ENCODE assay signal across 8 cellular contexts in the genomic region with DNA sequence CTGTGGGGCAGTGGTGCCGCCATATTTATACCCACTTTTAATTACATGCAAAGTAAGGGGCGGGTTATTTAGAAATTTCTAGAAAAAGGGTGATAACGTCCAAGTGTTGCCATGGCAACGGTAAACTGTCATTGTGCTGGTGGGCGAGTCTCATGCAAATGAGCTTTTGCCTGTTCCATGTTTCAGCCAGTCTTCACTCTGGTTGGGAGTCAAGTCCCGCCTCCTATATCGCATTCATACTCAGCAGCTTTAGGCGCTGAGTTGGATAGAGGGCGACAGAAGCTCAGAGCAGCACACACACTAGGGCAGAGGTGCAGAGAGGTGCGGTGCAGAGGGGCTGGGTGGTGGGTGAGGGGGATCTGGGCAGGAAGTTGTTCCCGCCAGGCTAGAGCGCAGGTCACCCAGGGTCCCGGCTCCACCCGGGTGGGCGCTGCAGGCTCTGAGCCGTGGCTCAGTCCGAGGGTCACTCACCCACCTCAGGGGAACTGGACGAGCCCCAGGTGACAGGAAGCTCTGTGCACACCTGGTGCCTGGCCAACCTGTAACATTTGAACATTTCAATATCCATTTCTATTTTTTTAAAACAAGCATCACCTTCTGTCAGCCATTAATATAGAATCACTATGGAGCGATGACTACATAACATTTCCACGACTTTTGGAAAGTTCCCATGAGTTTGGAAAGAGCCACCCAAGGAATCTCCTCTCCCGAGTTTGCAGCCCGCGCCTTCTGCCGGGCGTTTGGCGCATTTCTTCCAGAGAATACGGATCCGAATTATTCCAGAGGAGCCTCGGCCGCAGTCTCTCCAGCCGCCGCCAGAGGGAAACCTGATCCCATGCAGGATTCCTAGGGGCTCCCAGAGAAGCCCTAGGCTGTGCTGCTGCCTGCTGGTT.
DNase-seq lines count a peak whose midpoint lies in the region; ATAC-seq, FAIRE-seq and TF ChIP-seq lines count a peak whose summit lies in the region.

No MANE protein-coding gene starts in this region.

- H3K4me1 ChIP-seq in BE2C (no peaks in the 10 kb centered on the region; the same call in 1 of the 2 replicates), HepG2 (ENCODE audit: insufficient read depth, low read length) (no peaks in the 10 kb centered on the region), upper lobe of left lung (no peaks in the 10 kb centered on the region)

- CTCF ChIA-PET in HEK293T (lab: Yijun Ruan, JAX) (interaction anchor here (1.8 to 1.9 kb wide), 2 partner anchors 11 to 13 kb away, joined by 6 to 9 read pairs; no protein-coding TSS in a partner anchor), HepG2 (lab: Yijun Ruan, JAX; ENCODE audit: low intra/inter-chr PET ratio, low total read pairs) (interaction anchor here (1.0 to 3.9 kb wide), 3 partner anchors 9 to 12 kb away, joined by 3 to 43 read pairs (median 4); no protein-coding TSS in a partner anchor)

- TF ChIP-seq RAD21 in HepG2 (CRISPR knock-in tag; IDR thresholded peaks at IDR 0.05) = peak; percentile 54

- TF ChIP-seq POLR2A in HepG2 (IDR thresholded peaks at IDR 0.05; ENCODE audit: insufficient read depth in 1 of 2, low read depth in 2 of 2, low read length in 2 of 2) (no peak), upper lobe of left lung (IDR thresholded peaks at IDR 0.05) (no peak)

- H3K4me3 ChIP-seq in BE2C (ENCODE audit: low read depth, low read length) = no peak overlapping the region
- no peak overlapping the region for H3K4me3 ChIP-seq in HepG2 (replicated peaks in 1 of 3; ENCODE audit: insufficient read depth in 1 of 3, low read depth in 2 of 3, low read length in 3 of 3)
- H3K4me3 ChIP-seq in upper lobe of left lung = no peak overlapping the region

- H3K36me3 ChIP-seq in BE2C (no peaks in the 10 kb centered on the region), HepG2 (replicated peaks in 1 of 2; ENCODE audit: control insufficient read depth in 1 of 2, insufficient read depth in 2 of 2, low read length in 2 of 2) (no peaks in the 10 kb centered on the region), upper lobe of left lung (no peaks in the 10 kb centered on the region)

- no peaks in the 10 kb centered on the region; the same call in 1 of the 2 replicates for H4K20me1 ChIP-seq in HepG2 (ENCODE audit: insufficient read depth, low read length)

- peak; percentile 67 for FAIRE-seq in HepG2 (lab: Jason Lieb, UNC)

- H3K27me3 ChIP-seq in BE2C (peaks cover 40% of the 10 kb centered on the region), HepG2 (ENCODE audit: control insufficient read depth in 1 of 2, insufficient read depth in 2 of 2, low read length in 2 of 2) (peaks cover 0 to 2% of the 10 kb centered on the region in 2 experiments; a peak in 1 of 5 replicates), upper lobe of left lung (peaks cover 0 to 8% (median 0%) of the 10 kb centered on the region in 4 donors)

- peaks cover 2% of the 10 kb centered on the region for H3K4me1 Mint-ChIP-seq in T-helper 17 cell

- no peak overlapping the region for H3K27ac ChIP-seq in HepG2 (ENCODE audit: extremely low read length, insufficient read depth, low read length)
- no peak overlapping the region for H3K27ac ChIP-seq in upper lobe of left lung

- no peaks in the 10 kb centered on the region for H3K79me2 ChIP-seq in HepG2 (ENCODE audit: insufficient read depth, low read length)

- no peak overlapping the region for H3K4me3 Mint-ChIP-seq in T-helper 17 cell

- ATAC-seq in HepG2 = peak; percentile 97
- peak; percentile 72 to 89 for ATAC-seq in upper lobe of left lung (ENCODE audit: low FRiP score in 2 of 2)
- ATAC-seq in T-helper 17 cell = no peak

- BruUV-seq in HepG2 (replicated peaks; lab: Mats Ljungman, UMichigan) = no TSS peak

- in situ Hi-C loops in HepG2 (cut with HindIII; ENCODE audit: extremely low pct_ligation_motif_present, low pct_unique_long_range_greater_than_20kb) = no loop called here

- no peak overlapping the region for H2AFZ ChIP-seq in HepG2 (ENCODE audit: low read length)

- POLR2A ChIA-PET in HEK293T (lab: Yijun Ruan, JAX) = no interaction called here
- POLR2A ChIA-PET in HepG2 (lab: Yijun Ruan, JAX) = no interaction called here

- peaks cover 78% of the 10 kb centered on the region for H3K27me3 Mint-ChIP-seq in T-helper 17 cell

- H3K36me3 Mint-ChIP-seq in T-helper 17 cell (ENCODE audit: low read depth) = no peaks in the 10 kb centered on the region

- H3K27ac Mint-ChIP-seq in T-helper 17 cell = no peak overlapping the region

- H3K4me2 ChIP-seq in HepG2 (ENCODE audit: low read depth, low read length) = no peak overlapping the region

- TF ChIP-seq EP300 in HepG2 (IDR thresholded peaks at IDR 0.05; ENCODE audit: low read depth in 2 of 2, low read length in 2 of 2) (no peak), HepG2 (CRISPR knock-in tag; IDR thresholded peaks at IDR 0.05; ENCODE audit: borderline replicate concordance) (no peak), upper lobe of left lung (IDR thresholded peaks at IDR 0.05) (no peak)

- WGBS in HepG2 (ENCODE audit: low lambda C conversion rate) = 18% methylated on average over 32 of the region's 32 CpGs
- WGBS in upper lobe of left lung, 2 donors = 25% methylated on average over 26 to 32 of the region's 32 CpGs

- H3K9me3 ChIP-seq in BE2C = no peaks in the 10 kb centered on the region
- H3K9me3 ChIP-seq in HepG2 (ENCODE audit: low read length) = no peaks in the 10 kb centered on the region
- no peaks in the 10 kb centered on the region for H3K9me3 ChIP-seq in upper lobe of left lung
- H3K9me3 ChIP-seq in T-helper 17 cell (ENCODE audit: control insufficient read depth, low read length, poor library complexity, severe bottlenecking) = no peaks in the 10 kb centered on the region

- DNase-seq in BE2C (peak; percentile 90), HEK293T (ENCODE audit: extremely low spot score) (peak; percentile 84), NCI-H82 treated with DMSO at 0.1 percent for 48 hours (lab: John Stamatoyannopoulos, UW; ENCODE audit: unreplicated experiment) (peak; percentile 35), dermis microvascular lymphatic vessel endothelial cell (ENCODE audit: low read depth in 2 of 2) (peak; percentile 36 to 66), HepG2 (ENCODE audit: low spot score) (peak; percentile 73), upper lobe of left lung (peak; percentile 50 to 79), T-helper 17 cell (no peak), GF-D8 (lab: John Stamatoyannopoulos, UW) (no peak)

- peak; percentile 94 for TF ChIP-seq CTCF in BE2C (IDR thresholded peaks at IDR 0.05; ENCODE audit: low read depth, low read length)
- TF ChIP-seq CTCF in HepG2 (CRISPR knock-in tag; IDR thresholded peaks at IDR 0.05) = peak; percentile 81
- TF ChIP-seq CTCF in upper lobe of left lung (IDR thresholded peaks at IDR 0.05) = peak; percentile 48 to 77 (median 70)

- H3K9ac ChIP-seq in HepG2 (ENCODE audit: insufficient read depth, low read depth, low read length) = no peak overlapping the region

- intact Hi-C loops in HepG2 (cut with micrococcal nuclease; ENCODE audit: unreplicated experiment) = loop anchor here (1.0 kb wide), 1 partner anchor 10 kb away; no protein-coding TSS in a partner anchor

TF ChIP-seq in HEK293T, 16 proteins besides CTCF, POLR2A, EP300 and RAD21:
- TF ChIP-seq ELF4 (IDR thresholded peaks at IDR 0.05) (no peak), SP1 (IDR thresholded peaks at IDR 0.05) (no peak), BHLHE40 (IDR thresholded peaks at IDR 0.05; ENCODE audit: borderline replicate concordance) (no peak), L3MBTL2 (conservative IDR thresholded peaks at IDR 0.05) (no peak)

TF ChIP-seq in HepG2, 621 proteins besides CTCF, POLR2A, EP300 and RAD21 (continues in another document):
- TF ChIP-seq BHLHE40 (IDR thresholded peaks at IDR 0.05; ENCODE audit: low read length) = no peak
- peak in 1 of 2 experiments; percentile 40; a peak in 1 of 4 replicates for TF ChIP-seq MAFK (conservative IDR thresholded peaks at IDR 0.05 in 1 of 2, IDR thresholded peaks at IDR 0.05 in 1 of 2; ENCODE audit: low read length in 2 of 2)
- no peak for TF ChIP-seq MZF1 (CRISPR knock-in tag; IDR thresholded peaks at IDR 0.05; ENCODE audit: borderline replicate concordance)
- TF ChIP-seq IKZF5 (CRISPR knock-in tag; IDR thresholded peaks at IDR 0.05) = peak; percentile 58; the same call in 1 of the 2 replicates
- peak; percentile 81; the same call in 1 of the 2 replicates for TF ChIP-seq SRF (IDR thresholded peaks at IDR 0.05; ENCODE audit: low read depth, low read length)
- peak; percentile 35; the same call in 1 of the 2 replicates for TF ChIP-seq THAP9 (CRISPR knock-in tag; IDR thresholded peaks at IDR 0.05; ENCODE audit: borderline replicate concordance)

Comparison
In these comparisons a context has a peak if more than half of its experiments do, and no peak if none do; other contexts are left out.
1. DNase-seq: peak in BE2C (single experiment), HEK293T (single experiment), NCI-H82 treated with DMSO at 0.1 percent for 48 hours (single experiment), dermis microvascular lymphatic vessel endothelial cell (2 of 2), HepG2 (single experiment) and upper lobe of left lung (2 of 2); none in T-helper 17 cell (0 of 3) and GF-D8 (single experiment).
2. Peak in every context shown above with its lines, with median percentiles within 50 percentile points of each other: CTCF ChIP-seq.